11 cellular contexts compared by ENCODE assay signal in genomic region chr20:41141153-41141815, GRCh38. TPM values are rescaled to one million over a fixed set of nuclear protein-coding genes. Genes with fewer than 3 reads are reported as not detected.
DNase-seq lines count a peak whose midpoint lies in the region; ATAC-seq, FAIRE-seq and TF ChIP-seq lines count a peak whose summit lies in the region.
"Had no signal": no experiment of that assay in that cellular context is flagged by ENCODE, and none has a peak within 500 bp of the region (broad histone marks: within the 10 kb centered on the region; RNA-seq: fewer than 3 reads in every experiment).

No MANE protein-coding gene starts in this region.

- POLR2A ChIA-PET in H1 (lab: Charles Lee; ENCODE audit: partially characterized antibody), result interaction anchor here (0.9 to 3.1 kb wide), 5 partner anchors 9 to 176 kb away, joined by 3 to 14 read pairs (median 4); partner anchors contain the start of gene ZHX3

- no peak for FAIRE-seq in H1 (lab: Jason Lieb, UNC)

- no peak overlapping the region for H4K91ac ChIP-seq in H1 (replicated peaks; ENCODE audit: insufficient read length, low read length)

- peak overlapping the region in 1 of 2 experiments; percentile 97; a peak in 1 of 4 replicates for H3K4me2 ChIP-seq in H1 (ENCODE audit: insufficient read depth in 1 of 2, low read depth in 2 of 2, low read length in 2 of 2)

- no peaks in the 10 kb centered on the region for H3K27me3 Mint-ChIP-seq in natural killer cell (ENCODE audit: low read depth in 2 of 2)

- no peak overlapping the region for H2BK20ac ChIP-seq in H1 (ENCODE audit: low read length)

- H2BK5ac ChIP-seq in H1 (ENCODE audit: low read depth, low read length), result peak overlapping the region; percentile 83

- no peak overlapping the region for H3K14ac ChIP-seq in H1 (ENCODE audit: insufficient read length)

- peaks cover 0 to 4% (median 0%) of the 10 kb centered on the region in 4 experiments; a peak in 1 of 8 replicates for H3K36me3 ChIP-seq in H1 (ENCODE audit: control insufficient read depth in 2 of 4, insufficient read depth in 4 of 4, low read length in 3 of 4)

- H2AFZ ChIP-seq in H1 (ENCODE audit: low read length), result no peak overlapping the region

- H4K5ac ChIP-seq in H1 (ENCODE audit: insufficient read length, low read depth, low read length), result no peak overlapping the region

- H3K27ac Mint-ChIP-seq in natural killer cell, result peak overlapping the region; percentile 93 to 94

- no peak overlapping the region for H2BK120ac ChIP-seq in H1 (replicated peaks; ENCODE audit: low read depth, low read length)

- no peaks in the 10 kb centered on the region for H3K9me3 Mint-ChIP-seq in natural killer cell

- H3K27ac ChIP-seq in H1 (ENCODE audit: low read depth, low read length), result no peak overlapping the region
- H3K27ac ChIP-seq: HL-60 had no signal

- no peak overlapping the region for H2BK15ac ChIP-seq in H1 (ENCODE audit: low read length)

- peaks cover 13% of the 10 kb centered on the region; the same call in 1 of the 2 replicates for H3K23me2 ChIP-seq in H1 (ENCODE audit: low read depth, low read length)

- H2BK12ac ChIP-seq in H1 (ENCODE audit: low read depth, low read length), result 0 out of 2 replicates have a peak overlapping the region, but pooled peaks have one; percentile 68

- H3K18ac ChIP-seq in H1 (ENCODE audit: extremely low read depth, low read length), result no peak overlapping the region

- peak; percentile 42 for DNase-seq in AG08396 (ENCODE audit: low spot score)
- DNase-seq in RPMI7951 (ENCODE audit: low read depth), result peak; percentile 87
- no peak for DNase-seq in H1 (ENCODE audit: low read depth in 1 of 2, low spot score in 2 of 2)
- no peak for DNase-seq in natural killer cell
- DNase-seq in NOMO-1 (lab: John Stamatoyannopoulos, UW; ENCODE audit: unreplicated experiment in 2 of 2), result no peak
- no peak for DNase-seq in stimulated activated naive CD4-positive, alpha-beta T cell treated with Interleukin-2 at 50 U/mL for 16 hours (lab: John Stamatoyannopoulos, UW)
- DNase-seq: activated CD8-positive, alpha-beta memory T cell treated with anti-CD3 and anti-CD28 coated beads, Interleukin-2, amount 50 U/mL, for 4 hours; occipital lobe had no signal

- no peak overlapping the region for H3K4ac ChIP-seq in H1 (replicated peaks; ENCODE audit: insufficient read length, low read depth, low read length)

- H3K79me2 ChIP-seq in H1 (ENCODE audit: control insufficient read depth in 1 of 2, insufficient read depth in 2 of 2, low read length in 2 of 2), result peaks cover 81 to 84% of the 10 kb centered on the region in 2 experiments

- no peak overlapping the region; a peak in 1 of 7 replicates for H3K9ac ChIP-seq in H1 (replicated peaks in 1 of 4; ENCODE audit: extremely low read depth in 1 of 4, low read depth in 3 of 4, low read length in 3 of 4)

- ATAC-seq in natural killer cell, result no peak
- ATAC-seq in HG03196 (IDR thresholded peaks at IDR 0.05; ENCODE audit: unreplicated experiment), result no peak
- no peak for ATAC-seq in GM21786 (IDR thresholded peaks at IDR 0.05; ENCODE audit: unreplicated experiment)

- peak overlapping the region; percentile 91 for H3K4me3 Mint-ChIP-seq in natural killer cell

- TF ChIP-seq RAD21 in H1 (IDR thresholded peaks at IDR 0.05 in 1 of 2, conservative IDR thresholded peaks at IDR 0.05 in 1 of 2; ENCODE audit: low read depth in 2 of 2, low read length in 2 of 2), result no peak

- no peak overlapping the region for H2AK5ac ChIP-seq in H1 (ENCODE audit: low read depth, low read length)

- CTCF ChIA-PET in H1 (lab: Charles Lee; ENCODE audit: partially characterized antibody), result interaction anchor here (0.6 to 2.9 kb wide), 8 partner anchors 11 to 178 kb away, joined by 3 to 12 read pairs (median 4); no protein-coding TSS in a partner anchor

- H3K4me3 ChIP-seq in H1 (ENCODE audit: extremely low read depth in 1 of 4, insufficient read depth in 2 of 4, low read depth in 3 of 4, low read length in 4 of 4), result no peak overlapping the region

- no peaks in the 10 kb centered on the region for H3K9me3 ChIP-seq in H1 (ENCODE audit: insufficient read depth in 2 of 2, low read depth in 1 of 2, low read length in 1 of 2)

- peaks cover 87 to 89% of the 10 kb centered on the region in 2 donors for H3K4me1 Mint-ChIP-seq in natural killer cell

- intact Hi-C loops in natural killer cell (cut with micrococcal nuclease), result no loop called here

- H3K36me3 Mint-ChIP-seq in natural killer cell, result no peaks in the 10 kb centered on the region

- H3K23ac ChIP-seq in H1 (ENCODE audit: insufficient read length), result no peak overlapping the region

- H3K56ac ChIP-seq in H1 (replicated peaks; ENCODE audit: insufficient read length, low read depth, low read length), result no peak overlapping the region

- peaks cover 33 to 61% of the 10 kb centered on the region in 2 experiments for H4K20me1 ChIP-seq in H1 (replicated peaks in 1 of 2; ENCODE audit: control insufficient read depth in 1 of 2, insufficient read depth in 2 of 2, low read length in 2 of 2)

- no peak overlapping the region for H4K8ac ChIP-seq in H1 (ENCODE audit: extremely low read depth, insufficient read depth, low read length)

- H3K4me1 ChIP-seq in H1 (replicated peaks in 1 of 4; ENCODE audit: control insufficient read depth in 3 of 4, insufficient read depth in 4 of 4, low read length in 3 of 4), result peaks cover 17 to 41% (median 28%) of the 10 kb centered on the region in 4 experiments

- peaks cover 31% of the 10 kb centered on the region for H3K79me1 ChIP-seq in H1 (ENCODE audit: low read depth, low read length)

- TF ChIP-seq EP300 in H1 (IDR thresholded peaks at IDR 0.05; ENCODE audit: borderline replicate concordance in 1 of 2, low read depth in 2 of 2, low read length in 2 of 2), result no peak

- no peak for TF ChIP-seq POLR2A in H1 (IDR thresholded peaks at IDR 0.05; ENCODE audit: control extremely low read depth in 1 of 2, low read depth in 2 of 2, low read length in 2 of 2)

- TF ChIP-seq CTCF in H1 (IDR thresholded peaks at IDR 0.05; ENCODE audit: control extremely low read depth in 1 of 3, insufficient read depth in 1 of 3, low read depth in 1 of 3, low read length in 3 of 3), result no peak
- TF ChIP-seq CTCF in natural killer cell (IDR thresholded peaks at IDR 0.05), result no peak

- H3K27me3 ChIP-seq in H1 (replicated peaks in 1 of 4; ENCODE audit: control insufficient read depth in 3 of 4, extremely low read depth in 1 of 4, insufficient read depth in 3 of 4, low read length in 3 of 4), result peaks cover 0 to 1% (median 0%) of the 10 kb centered on the region in 4 experiments; a peak in 2 of 7 replicates

- 87% methylated on average over 8 of the region's 8 CpGs; no CpG with 5 or more reads in 1 of the 2 experiments for WGBS in H1 (ENCODE audit: extremely low coverage in 1 of 2, insufficient coverage in 1 of 2, insufficient read length in 1 of 2, insufficient replicate concordance in 2 of 2, low coverage in 1 of 2, low lambda C conversion rate in 2 of 2, missing lambda C conversion rate in 1 of 2), 2 experiments

TF ChIP-seq in H1, 55 proteins besides CTCF, POLR2A, EP300 and RAD21:
- TF ChIP-seq TCF12 (IDR thresholded peaks at IDR 0.05; ENCODE audit: low read depth, low read length) (no peak), CTBP2 (IDR thresholded peaks at IDR 0.05; ENCODE audit: borderline replicate concordance, insufficient read depth, insufficient read length, low read length) (no peak), KDM5A (IDR thresholded peaks at IDR 0.05; ENCODE audit: low read length) (no peak), RBBP5 (IDR thresholded peaks at IDR 0.05; ENCODE audit: borderline replicate concordance, low read depth, low read length) (no peak), MAX (IDR thresholded peaks at IDR 0.05) (0 out of 2 replicates have a peak, but pooled peaks have one; percentile 16)

RNA-seq across cellular contexts. Expression of gene PLCG1, which starts 3.9 kb away (rescaled TPM):
- total RNA-seq in RPMI7951 (2014; rRNA removed; shearing (Covaris generic)), result 32.4 and 38.1 TPM in 2 replicates
- 151 and 154 TPM in 2 replicates for total RNA-seq in H1 (2021; fragmentation: NEBNext Ultra II Directional; extraction: Animal tissue kit (Norgen Biotek cat#: 25700))
- polyA plus RNA-seq in H1 (2011; rRNA removed), result 103 and 152 TPM in 2 replicates
- polyA plus RNA-seq in H1 (2011; cell fraction: cytosol; rRNA removed), result 138 TPM
- polyA plus RNA-seq in H1 (2011; cell fraction: nucleus; rRNA removed), result 726 TPM
- polyA plus RNA-seq in H1 (2012, experiment 1 of 2), result 123 to 166 TPM (median 150 TPM) in 4 replicates
- 127 TPM for polyA plus RNA-seq in H1 (2012, experiment 2 of 2)
- polyA plus RNA-seq in H1 (2013, experiment 1 of 2), result 83.5 TPM
- 72.0 TPM for polyA plus RNA-seq in H1 (2013, experiment 2 of 2)
- polyA minus RNA-seq in H1 (2011; rRNA and poly(A)+ RNA removed), result 164 and 175 TPM in 2 replicates
- polyA minus RNA-seq in H1 (2011; cell fraction: cytosol; rRNA and poly(A)+ RNA removed), result 123 TPM
- 248 TPM for polyA minus RNA-seq in H1 (2011; cell fraction: nucleus; rRNA and poly(A)+ RNA removed)
- total RNA-seq in natural killer cell, result 100 to 1,000 TPM; 199 to 242 (median 236) TPM

Comparison
In these comparisons a context has a peak if more than half of its experiments do, and no peak if none do; other contexts are left out.
1. DNase-seq: peak in AG08396 (single experiment) and RPMI7951 (single experiment); none in H1 (0 of 2), natural killer cell (single experiment), NOMO-1 (0 of 2) and stimulated activated naive CD4-positive, alpha-beta T cell treated with Interleukin-2 at 50 U/mL for 16 hours (single experiment).